In the genomic region with DNA sequence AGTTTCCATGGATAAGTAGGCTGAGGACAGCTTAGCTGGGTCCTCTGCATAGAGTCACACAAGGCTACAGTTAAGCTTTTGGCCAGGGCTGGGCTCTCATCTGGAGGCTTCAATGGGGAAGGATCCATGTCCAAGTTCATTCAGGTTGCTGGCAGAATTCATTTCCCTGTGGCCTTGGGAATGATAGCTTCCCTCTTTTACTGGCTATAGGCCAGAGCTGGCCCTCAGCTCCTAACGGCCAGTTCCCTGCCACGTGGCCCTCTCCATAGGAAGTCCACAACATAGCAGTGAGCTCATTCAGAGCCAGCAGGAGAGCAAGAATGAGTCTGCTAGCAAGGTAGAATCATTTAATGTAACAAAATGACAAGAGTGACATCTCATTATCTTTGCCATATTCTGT, we compare ENCODE assay signal across 16 cellular contexts. TPM values are rescaled to one million over a fixed set of nuclear protein-coding genes. Genes with fewer than 3 reads are reported as not detected.
DNase-seq lines count a peak whose midpoint lies in the region; ATAC-seq, FAIRE-seq and TF ChIP-seq lines count a peak whose summit lies in the region.
"Had no signal": no experiment of that assay in that cellular context is flagged by ENCODE, and none has a peak within 500 bp of the region (broad histone marks: within the 10 kb centered on the region; RNA-seq: fewer than 3 reads in every experiment).

No MANE protein-coding gene starts in this region.

- H3K4me1 ChIP-seq in fibroblast of lung (ENCODE audit: control insufficient read depth, extremely low read depth, insufficient read depth, low read length), result peaks cover 13% of the 10 kb centered on the region
- H3K4me1 ChIP-seq in spleen, result peaks cover 0 to 3% (median 0%) of the 10 kb centered on the region in 6 donors
- H3K4me1 ChIP-seq: Caco-2 had no signal

- TF ChIP-seq EP300 in neural cell (conservative IDR thresholded peaks at IDR 0.05; ENCODE audit: poor library complexity, severe bottlenecking), result peak; percentile 39

- peak; percentile 51 for DNase-seq in HFFc6
- peak; percentile 79 for DNase-seq in RCC 7860 (ENCODE audit: low spot score)
- DNase-seq in fibroblast of lung (ENCODE audit: low read depth in 2 of 2), result peak; percentile 33 to 84
- no peak for DNase-seq in NCI-H1048 (lab: John Stamatoyannopoulos, UW)
- no peak for DNase-seq in activated CD8-positive, alpha-beta T cell treated with anti-CD3 and anti-CD28 coated beads, Interleukin-2, amount 10 ng/mL, durations not matched to agents 7 days and 5 days
- DNase-seq in spleen, result no peak
- DNase-seq in retina, result no peak
- DNase-seq: activated CD8-positive, alpha-beta memory T cell treated with anti-CD3 and anti-CD28 coated beads for 24 hours; Caco-2; NCI-H524; nucleus accumbens; stimulated activated CD4-positive, alpha-beta T cell treated with anti-CD3 and anti-CD28 coated beads, Interleukin-4, amount 100 ng/mL, for 24 hours; T-cell had no signal

- peak overlapping the region; percentile 10 for H3K4me3 Mint-ChIP-seq in HFFc6
- no peak overlapping the region for H3K4me3 Mint-ChIP-seq in activated CD8-positive, alpha-beta T cell treated with anti-CD3 and anti-CD28 coated beads, Interleukin-2, amount 10 ng/mL, durations not matched to agents 7 days and 5 days
- H3K4me3 Mint-ChIP-seq: IgD-negative memory B cell, T-cell had no signal

- H3K4me3 ChIP-seq in fibroblast of lung (replicated peaks in 1 of 4; ENCODE audit: control extremely low read depth in 1 of 4, insufficient read depth in 1 of 4, low read depth in 3 of 4, low read length in 4 of 4) (no peak overlapping the region), neural cell (ENCODE audit: low read length) (peak overlapping the region; percentile 27), spleen (no peak overlapping the region)

- peaks cover 88% of the 10 kb centered on the region for H3K4me1 Mint-ChIP-seq in HFFc6 (ENCODE audit: low read depth)
- peaks cover 4% of the 10 kb centered on the region for H3K4me1 Mint-ChIP-seq in activated CD8-positive, alpha-beta T cell treated with anti-CD3 and anti-CD28 coated beads, Interleukin-2, amount 10 ng/mL, durations not matched to agents 7 days and 5 days (ENCODE audit: low read depth)
- H3K4me1 Mint-ChIP-seq: IgD-negative memory B cell had no signal

- POLR2A ChIA-PET in activated CD8-positive, alpha-beta T cell treated with anti-CD3 and anti-CD28 coated beads, Interleukin-2, amount 10 ng/mL, durations not matched to agents 7 days and 5 days (lab: Charles Lee), result no interaction called here

- no peak for TF ChIP-seq POLR2A in spleen (IDR thresholded peaks at IDR 0.05)

- no peaks in the 10 kb centered on the region for H3K27me3 ChIP-seq in fibroblast of lung (ENCODE audit: control insufficient read depth, insufficient read depth, low read length)
- H3K27me3 ChIP-seq in neural cell (ENCODE audit: insufficient read depth, low read depth, low read length), result no peaks in the 10 kb centered on the region
- H3K27me3 ChIP-seq in spleen (replicated peaks in 1 of 7), result no peaks in the 10 kb centered on the region

- H3K27ac Mint-ChIP-seq in HFFc6, result peak overlapping the region; percentile 93
- no peak overlapping the region for H3K27ac Mint-ChIP-seq in activated CD8-positive, alpha-beta T cell treated with anti-CD3 and anti-CD28 coated beads, Interleukin-2, amount 10 ng/mL, durations not matched to agents 7 days and 5 days
- H3K27ac Mint-ChIP-seq: IgD-negative memory B cell, T-cell had no signal

- TF ChIP-seq CTCF in HFFc6 (IDR thresholded peaks at IDR 0.05) (no peak), fibroblast of lung (conservative IDR thresholded peaks at IDR 0.05 in 1 of 2, IDR thresholded peaks at IDR 0.05 in 1 of 2; ENCODE audit: low read depth in 1 of 2, low read length in 2 of 2) (no peak), neural cell (IDR thresholded peaks at IDR 0.05; ENCODE audit: poor library complexity, severe bottlenecking) (no peak), spleen (IDR thresholded peaks at IDR 0.05 in 8 of 11, conservative IDR thresholded peaks at IDR 0.05 in 3 of 11) (no peak)

- FAIRE-seq in RCC 7860 (lab: Jason Lieb, UNC), result peak; percentile 80

- no peaks in the 10 kb centered on the region for H3K79me2 ChIP-seq in fibroblast of lung (ENCODE audit: control insufficient read depth, insufficient read depth, low read length)
- H3K79me2 ChIP-seq in neural cell (replicated peaks; ENCODE audit: insufficient read depth, low read length), result no peaks in the 10 kb centered on the region

- H4K20me1 ChIP-seq in fibroblast of lung (ENCODE audit: control insufficient read depth, extremely low read depth, insufficient read depth, low read length) (no peaks in the 10 kb centered on the region), neural cell (ENCODE audit: insufficient read depth) (no peaks in the 10 kb centered on the region)

- H3K9me3 ChIP-seq in fibroblast of lung (ENCODE audit: control insufficient read depth, insufficient read depth, low read depth, low read length), result no peaks in the 10 kb centered on the region
- H3K9me3 ChIP-seq in neural cell (ENCODE audit: low read length), result no peaks in the 10 kb centered on the region
- H3K9me3 ChIP-seq in spleen, result no peaks in the 10 kb centered on the region
- H3K9me3 ChIP-seq: Caco-2 had no signal

- intact Hi-C loops in spleen (cut with DNase I; ENCODE audit: low total_unique reads), result no loop called here

- CTCF ChIA-PET in activated CD8-positive, alpha-beta T cell treated with anti-CD3 and anti-CD28 coated beads, Interleukin-2, amount 10 ng/mL, durations not matched to agents 7 days and 5 days (lab: Charles Lee), result interaction anchor here (1.8 kb wide), 1 partner anchor 13 kb away, joined by 4 read pairs; no protein-coding TSS in a partner anchor

- 49 to 82% (median 63%) methylated on average over 2 of the region's 2 CpGs for WGBS in spleen, 5 donors

- H3K4me2 ChIP-seq in fibroblast of lung (ENCODE audit: extremely low read depth, insufficient read depth, low read length) (no peak overlapping the region), neural cell (ENCODE audit: low read length) (no peak overlapping the region)

- H3F3A ChIP-seq in neural cell (ENCODE audit: insufficient read depth, low read length, poor library complexity, severe bottlenecking), result no peaks in the 10 kb centered on the region

- H3K9me3 Mint-ChIP-seq in HFFc6, result peaks cover 5% of the 10 kb centered on the region; the same call in 1 of the 2 replicates
- H3K9me3 Mint-ChIP-seq in activated CD8-positive, alpha-beta T cell treated with anti-CD3 and anti-CD28 coated beads, Interleukin-2, amount 10 ng/mL, durations not matched to agents 7 days and 5 days (ENCODE audit: insufficient read depth), result no peaks in the 10 kb centered on the region
- H3K9me3 Mint-ChIP-seq: IgD-negative memory B cell, T-cell had no signal

- no peak for TF ChIP-seq RAD21 in neural cell (conservative IDR thresholded peaks at IDR 0.05)

- ATAC-seq in activated CD8-positive, alpha-beta T cell treated with anti-CD3 and anti-CD28 coated beads, Interleukin-2, amount 10 ng/mL, durations not matched to agents 7 days and 5 days, result no peak
- ATAC-seq: T-cell had no signal

- H3K36me3 Mint-ChIP-seq in HFFc6 (ENCODE audit: low read depth), result peaks cover 37% of the 10 kb centered on the region
- peaks cover 18% of the 10 kb centered on the region for H3K36me3 Mint-ChIP-seq in activated CD8-positive, alpha-beta T cell treated with anti-CD3 and anti-CD28 coated beads, Interleukin-2, amount 10 ng/mL, durations not matched to agents 7 days and 5 days (ENCODE audit: low read depth)

- H3K9ac ChIP-seq in fibroblast of lung (ENCODE audit: insufficient read depth, low read length) (no peak overlapping the region), neural cell (ENCODE audit: low read length) (no peak overlapping the region)

- H3K27ac ChIP-seq in fibroblast of lung (ENCODE audit: insufficient read depth, low read length), result no peak overlapping the region
- peak overlapping the region; percentile 45 for H3K27ac ChIP-seq in neural cell (ENCODE audit: low read length)
- H3K27ac ChIP-seq in spleen, result no peak overlapping the region

- no peaks in the 10 kb centered on the region for H3K27me3 Mint-ChIP-seq in HFFc6 (ENCODE audit: insufficient read depth)
- no peaks in the 10 kb centered on the region for H3K27me3 Mint-ChIP-seq in activated CD8-positive, alpha-beta T cell treated with anti-CD3 and anti-CD28 coated beads, Interleukin-2, amount 10 ng/mL, durations not matched to agents 7 days and 5 days (ENCODE audit: low read depth)
- H3K27me3 Mint-ChIP-seq: IgD-negative memory B cell, T-cell had no signal

- H3K9me2 ChIP-seq in neural cell (ENCODE audit: insufficient read depth, low read length), result no peaks in the 10 kb centered on the region

- H3K36me3 ChIP-seq in fibroblast of lung (ENCODE audit: control insufficient read depth, insufficient read depth, low read length) (peaks cover 4% of the 10 kb centered on the region), neural cell (ENCODE audit: insufficient read depth, low read length) (no peaks in the 10 kb centered on the region), spleen (peaks cover 3 to 95% (median 30%) of the 10 kb centered on the region in 6 donors)

- no peak overlapping the region for H2AFZ ChIP-seq in fibroblast of lung (ENCODE audit: low read length)
- no peak overlapping the region for H2AFZ ChIP-seq in neural cell (ENCODE audit: low read depth, low read length)

TF ChIP-seq in neural cell, 6 proteins besides CTCF, POLR2A, EP300 and RAD21:
- TF ChIP-seq EZH2 (IDR thresholded peaks at IDR 0.05; ENCODE audit: borderline replicate concordance, insufficient read depth, low read length, poor library complexity, severe bottlenecking) (no peak), TAF1 (IDR thresholded peaks at IDR 0.05; ENCODE audit: low read depth) (no peak), POLR2AphosphoS5 (IDR thresholded peaks at IDR 0.05) (peak; percentile 53)

RNA-seq across cellular contexts. Expression of a gene that starts 15.1 kb away (rescaled TPM):
- 10 to 100 TPM in 5 of 6 experiments, 1 to 10 TPM in 1; 9.4 to 12.9 (median 10.8) TPM for total RNA-seq in HFFc6 (2021; fragmentation: NEBNext Ultra II Directional; extraction: Animal tissue kit (Norgen Biotek cat#: 25700))
- total RNA-seq in fibroblast of lung, result 49.7 and 67.5 TPM in 2 replicates
- 21.8 and 31.6 TPM in 2 replicates for polyA plus RNA-seq in fibroblast of lung
- polyA plus RNA-seq in fibroblast of lung (2012), result 36.5 and 62.7 TPM in 2 replicates
- 21.2 and 26.8 TPM in 2 replicates for polyA minus RNA-seq in fibroblast of lung (ENCODE audit: low replicate concordance)
- polyA plus RNA-seq in neural cell, result 0.07 and 0.20 TPM in 2 replicates
- not detected in 2 replicates for polyA minus RNA-seq in neural cell
- not detected for total RNA-seq in activated CD8-positive, alpha-beta T cell treated with anti-CD3 and anti-CD28 coated beads, Interleukin-2, amount 10 ng/mL, durations not matched to agents 7 days and 5 days
- 1 to 10 TPM in 6 of 7 donors, under 1 TPM in 1; 0.64 to 3.8 (median 1.4) TPM for total RNA-seq in spleen
- polyA plus RNA-seq in spleen, result 1 to 10 TPM in 2 of 3 donors, under 1 TPM in 1; 0.67 to 3.8 (median 2.6) TPM
- total RNA-seq: Caco-2, kidney epithelial cell had no signal
- polyA plus RNA-seq: IgD-negative memory B cell had no signal

Comparison
In these comparisons a context has a peak if more than half of its experiments do, and no peak if none do; other contexts are left out.
1. DNase-seq: peak in HFFc6 (single experiment), RCC 7860 (single experiment) and fibroblast of lung (2 of 2); none in NCI-H1048 (single experiment), activated CD8-positive, alpha-beta T cell treated with anti-CD3 and anti-CD28 coated beads, Interleukin-2, amount 10 ng/mL, durations not matched to agents 7 days and 5 days (single experiment), spleen (single experiment) and retina (single experiment).